In the genomic region with DNA sequence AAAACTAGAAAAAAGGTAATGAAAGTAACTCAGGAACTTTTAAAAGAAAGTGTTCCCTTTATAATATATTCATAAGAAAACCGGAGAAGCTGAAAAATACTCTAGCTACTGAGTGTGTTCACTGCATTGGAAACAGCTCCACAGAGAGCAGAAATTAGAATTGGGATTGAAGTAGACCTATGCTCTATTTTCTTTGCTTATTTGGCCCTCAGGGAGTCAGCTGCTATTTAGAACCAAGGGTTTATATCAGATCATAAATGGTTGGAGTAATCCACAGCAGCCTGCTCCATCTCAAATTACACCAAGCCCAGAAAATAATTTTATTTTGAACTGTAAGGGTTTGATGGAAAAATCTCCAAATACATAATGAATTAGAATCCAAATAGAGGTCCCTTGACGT, we compare ENCODE assay signal across 19 cellular contexts.
"Had no signal": no experiment of that assay in that cellular context is flagged by ENCODE, and none has a peak within 500 bp of the region (broad histone marks: within the 10 kb centered on the region; RNA-seq: fewer than 3 reads in every experiment).

No MANE protein-coding gene starts in this region.

- H3K4me3 ChIP-seq: PC-9 had no signal

- DNase-seq: activated CD4-positive, alpha-beta T cell treated with anti-CD3 and anti-CD28 coated beads for 4 hours; activated CD8-positive, alpha-beta memory T cell treated with anti-CD3 and anti-CD28 coated beads, Interleukin-2, amount 50 U/mL, for 4 hours; activated CD8-positive, alpha-beta T cell treated with anti-CD3 and anti-CD28 coated beads for 36 hours; activated naive CD4-positive, alpha-beta T cell treated with anti-CD3 and anti-CD28 coated beads, Interleukin-2, amount 50 U/mL, for 16 hours; activated T-cell treated with anti-CD3 and anti-CD28 coated beads, Interleukin-2, amount 50 U/mL, for 72 hours; amygdala; KG1; NCI-H1092; NCI-H1694 treated with DMSO at 0.1 percent for 48 hours; NCI-H2029 treated with DMSO at 0.1 percent for 48 hours; NCI-H446; NCI-H524 treated with DMSO at 0.1 percent for 48 hours; PC-9; SHP77 treated with DMSO at 0.1 percent for 48 hours had no signal

- H3K27me3 Mint-ChIP-seq: activated CD8-positive, alpha-beta T cell treated with anti-CD3 and anti-CD28 coated beads for 36 hours; brain; central memory CD8-positive, alpha-beta T cell had no signal

- H3K36me3 Mint-ChIP-seq: brain had no signal

- H3K27ac Mint-ChIP-seq: activated CD8-positive, alpha-beta T cell treated with anti-CD3 and anti-CD28 coated beads for 36 hours; activated T-cell treated with anti-CD3 and anti-CD28 coated beads, Interleukin-2, amount 50 U/mL, for 72 hours; activated T-helper 2 cell treated with anti-CD3 and anti-CD28 coated beads, Interferon-gamma antibody, Interleukin-2, Interleukin-4, amounts not matched to agents 10 μg/mL and 5 μg/mL and 100 μg/mL, durations not matched to agents 14 hours and 24 hours and 36 hours; brain; T-helper 1 cell treated with Interleukin-12 subunit alpha and Interleukin-12 subunit beta and Interleukin-4 antibody, amounts not matched to agents 30 μg/mL and 1 μg/mL, for 36 hours had no signal

- H3K9me3 Mint-ChIP-seq: activated CD8-positive, alpha-beta T cell treated with anti-CD3 and anti-CD28 coated beads for 36 hours; activated T-cell treated with anti-CD3 and anti-CD28 coated beads, Interleukin-2, amount 50 U/mL, for 72 hours; activated T-helper 2 cell treated with anti-CD3 and anti-CD28 coated beads, Interferon-gamma antibody, Interleukin-2, Interleukin-4, amounts not matched to agents 10 μg/mL and 5 μg/mL and 100 μg/mL, durations not matched to agents 14 hours and 24 hours and 36 hours; brain; central memory CD8-positive, alpha-beta T cell; T-helper 1 cell treated with Interleukin-12 subunit alpha and Interleukin-12 subunit beta and Interleukin-4 antibody, amounts not matched to agents 30 μg/mL and 1 μg/mL, for 36 hours had no signal

- H3K4me3 Mint-ChIP-seq: activated CD8-positive, alpha-beta T cell treated with anti-CD3 and anti-CD28 coated beads for 36 hours; activated T-cell treated with anti-CD3 and anti-CD28 coated beads, Interleukin-2, amount 50 U/mL, for 72 hours; brain; central memory CD8-positive, alpha-beta T cell; T-helper 1 cell treated with Interleukin-12 subunit alpha and Interleukin-12 subunit beta and Interleukin-4 antibody, amounts not matched to agents 30 μg/mL and 1 μg/mL, for 36 hours had no signal

- ATAC-seq: activated CD4-positive, CD25-positive, alpha-beta regulatory T cell treated with anti-CD3 and anti-CD28 coated beads, Interleukin-2, amount 50 U/mL, for 24 hours; activated CD8-positive, alpha-beta T cell treated with anti-CD3 and anti-CD28 coated beads for 36 hours; activated T-cell treated with anti-CD3 and anti-CD28 coated beads, Interleukin-2, amount 50 U/mL, for 72 hours had no signal

- H3K27ac ChIP-seq: PC-9 had no signal

- H3K4me1 Mint-ChIP-seq: central memory CD8-positive, alpha-beta T cell had no signal
